In genomic region chr5:127029513-127030258, GRCh38 we compare ENCODE assay signal across 8 cellular contexts. TPM values are rescaled to one million over a fixed set of nuclear protein-coding genes. Genes with fewer than 3 reads are reported as not detected.
DNase-seq lines count a peak whose midpoint lies in the region; ATAC-seq, FAIRE-seq and TF ChIP-seq lines count a peak whose summit lies in the region.

No MANE protein-coding gene starts in this region.

- peak overlapping the region; percentile 78 to 98 (median 87) for H3K4me3 ChIP-seq in BLaER1 treated with 17β-estradiol and CSF1 and Interleukin-3, amounts not matched to agents 10 nM and 100 nM
- H3K4me3 ChIP-seq in upper lobe of right lung: peak overlapping the region; percentile 92

- H3K36me3 Mint-ChIP-seq in natural killer cell: no peaks in the 10 kb centered on the region

- peak overlapping the region; percentile 77 to 82 for H3K27ac Mint-ChIP-seq in natural killer cell

- peaks cover 11 to 62% (median 51%) of the 10 kb centered on the region in 10 experiments for H3K4me1 ChIP-seq in BLaER1 treated with 17β-estradiol and CSF1 and Interleukin-3, amounts not matched to agents 10 nM and 100 nM
- H3K4me1 ChIP-seq in upper lobe of right lung: no peaks in the 10 kb centered on the region

- FAIRE-seq in RCC 7860 (lab: Jason Lieb, UNC): peak; percentile 42

- peaks cover 0 to 55% (median 8%) of the 10 kb centered on the region in 11 experiments; a peak in 8 of 22 replicates for H4K20me1 ChIP-seq in BLaER1 treated with 17β-estradiol and CSF1 and Interleukin-3, amounts not matched to agents 10 nM and 100 nM

- TF ChIP-seq CTCF in natural killer cell (IDR thresholded peaks at IDR 0.05) (no peak), upper lobe of right lung (IDR thresholded peaks at IDR 0.05) (peak; percentile 64)

- ATAC-seq in GM19397 (IDR thresholded peaks at IDR 0.05; ENCODE audit: unreplicated experiment) (peak; percentile 13), natural killer cell (peak in 1 of 3 donors; percentile 7), upper lobe of right lung (peak; percentile 52)

- H3K4me1 Mint-ChIP-seq in natural killer cell: peaks cover 14 to 24% of the 10 kb centered on the region in 2 donors

- no peaks in the 10 kb centered on the region for H3K9me3 ChIP-seq in BLaER1 treated with 17β-estradiol and CSF1 and Interleukin-3, amounts not matched to agents 10 nM and 100 nM (replicated peaks in 1 of 11)
- H3K9me3 ChIP-seq in upper lobe of right lung: no peaks in the 10 kb centered on the region

- H3K27me3 ChIP-seq in BLaER1 treated with 17β-estradiol and CSF1 and Interleukin-3, amounts not matched to agents 10 nM and 100 nM: peaks cover 0 to 8% (median 0%) of the 10 kb centered on the region in 11 experiments; a peak in 5 of 22 replicates
- H3K27me3 ChIP-seq in upper lobe of right lung: no peaks in the 10 kb centered on the region

- DNase-seq in HT1080 (ENCODE audit: low read depth) (peak; percentile 66), RCC 7860 (ENCODE audit: low spot score) (peak; percentile 75), fibroblast of peridontal ligament (ENCODE audit: extremely low read depth) (peak; percentile 62), natural killer cell (peak; percentile 28), upper lobe of right lung (peak; percentile 76)
- peak; percentile 10 for DNase-seq in activated T-helper 9 cell treated with anti-CD3 and anti-CD28 coated beads, Interleukin-2, amount 50 U/mL, for 16 hours (ENCODE audit: low read depth)

- peak overlapping the region; percentile 88 for H3K4me3 Mint-ChIP-seq in natural killer cell

- peaks cover 0 to 23% of the 10 kb centered on the region in 2 donors for H3K27me3 Mint-ChIP-seq in natural killer cell (ENCODE audit: low read depth in 2 of 2)

- intact Hi-C loops in natural killer cell (cut with micrococcal nuclease): loop anchor here (1.0 to 5.0 kb wide), 6 partner anchors 43 to 1053 kb away; partner anchors contain the start of genes C5orf63 and SLC12A2
- intact Hi-C loops in upper lobe of right lung (cut with DNase I): no loop called here

- H3K9me3 Mint-ChIP-seq in natural killer cell: no peaks in the 10 kb centered on the region

- H3K9ac ChIP-seq in BLaER1 treated with 17β-estradiol and CSF1 and Interleukin-3, amounts not matched to agents 10 nM and 100 nM: peak overlapping the region; percentile 87 to 96 (median 89)

- H3K36me3 ChIP-seq in BLaER1 treated with 17β-estradiol and CSF1 and Interleukin-3, amounts not matched to agents 10 nM and 100 nM: no peaks in the 10 kb centered on the region
- no peaks in the 10 kb centered on the region for H3K36me3 ChIP-seq in upper lobe of right lung

- H3K4me2 ChIP-seq in BLaER1 treated with 17β-estradiol and CSF1 and Interleukin-3, amounts not matched to agents 10 nM and 100 nM: peak overlapping the region; percentile 79 to 97 (median 88)

- H3K27ac ChIP-seq in BLaER1 treated with 17β-estradiol and CSF1 and Interleukin-3, amounts not matched to agents 10 nM and 100 nM: peak overlapping the region; percentile 59 to 90 (median 87); a peak in 21 of 22 replicates
- H3K27ac ChIP-seq in upper lobe of right lung: peak overlapping the region; percentile 87

RNA-seq across cellular contexts. Expression of gene MARCHF3, which starts 0.7 kb away (rescaled TPM):
- 5.0 and 9.9 TPM in 2 replicates for total RNA-seq in HT1080 (2014; rRNA removed; shearing (Covaris generic))
- 8.6 and 9.5 TPM in 2 replicates for polyA plus RNA-seq in HT1080 (2015; cell fraction: cytosol; rRNA removed)
- 4.1 TPM in 2 replicates for polyA plus RNA-seq in HT1080 (2015; cell fraction: nucleus; rRNA removed)
- total RNA-seq in natural killer cell (10 to 100 TPM in 1 of 3 donors, 1 to 10 TPM in 2; 6.8 to 11.2 (median 8.9) TPM), upper lobe of right lung (11.1 TPM)

RNA-seq across cellular contexts. Expression of gene C5orf63, which starts 43.6 kb away (rescaled TPM):
- 0.37 and 1.9 TPM in 2 replicates for total RNA-seq in HT1080 (2014; rRNA removed; shearing (Covaris generic))
- 0.31 and 0.38 TPM in 2 replicates for polyA plus RNA-seq in HT1080 (2015; cell fraction: cytosol; rRNA removed)
- 1.2 and 1.3 TPM in 2 replicates for polyA plus RNA-seq in HT1080 (2015; cell fraction: nucleus; rRNA removed)
- total RNA-seq in natural killer cell (10 to 100 TPM; 10.4 to 18.8 (median 11.7) TPM), upper lobe of right lung (10.1 TPM)

Comparison
In these comparisons a context has a peak if more than half of its experiments do, and no peak if none do; other contexts are left out.
1. DNase-seq: peak in every context shown above with its lines; median percentile 76 in upper lobe of right lung; 75 in RCC 7860; 66 in HT1080; 62 in fibroblast of peridontal ligament; 28 in natural killer cell; 10 in activated T-helper 9 cell treated with anti-CD3 and anti-CD28 coated beads, Interleukin-2, amount 50 U/mL, for 16 hours.